Comparison of ENCODE assay signal across 8 cellular contexts in genomic region chr15:93087825-93088199, GRCh38. TPM values are rescaled to one million over a fixed set of nuclear protein-coding genes. Genes with fewer than 3 reads are reported as not detected.
A peak's percentile ranks its signal among the peaks of the same experiment; 100 is the strongest.
DNase-seq lines count a peak whose midpoint lies in the region; ATAC-seq, FAIRE-seq and TF ChIP-seq lines count a peak whose summit lies in the region.

No MANE protein-coding gene starts in this region.

- H3K36me3 Mint-ChIP-seq in Calu3 (ENCODE audit: insufficient read depth, unreplicated experiment) = no peaks in the 10 kb centered on the region
- peaks cover 0 to 3% (median 0%) of the 10 kb centered on the region in 3 donors for H3K36me3 Mint-ChIP-seq in immature natural killer cell

- H3K4me1 Mint-ChIP-seq in Calu3 (ENCODE audit: low read depth, unreplicated experiment) = peaks cover 16% of the 10 kb centered on the region
- H3K4me1 Mint-ChIP-seq in immature natural killer cell = peaks cover 11 to 19% of the 10 kb centered on the region in 2 donors

- H3K36me3 ChIP-seq in breast epithelium (no peaks in the 10 kb centered on the region), spleen (no peaks in the 10 kb centered on the region)

- peak overlapping the region; percentile 62 for H3K4me3 Mint-ChIP-seq in Calu3 (ENCODE audit: low read depth, unreplicated experiment)
- H3K4me3 Mint-ChIP-seq in immature natural killer cell = peak overlapping the region; percentile 82 to 94 (median 84)

- no peak for TF ChIP-seq POLR2A in breast epithelium (IDR thresholded peaks at IDR 0.05)
- no peak for TF ChIP-seq POLR2A in spleen (IDR thresholded peaks at IDR 0.05)

- H3K27me3 ChIP-seq in breast epithelium (peaks cover 0 to 8% of the 10 kb centered on the region in 2 donors), spleen (replicated peaks in 1 of 7) (peaks cover 0 to 90% (median 68%) of the 10 kb centered on the region in 7 donors)

- intact Hi-C loops in Calu3 (cut with micrococcal nuclease; ENCODE audit: unreplicated experiment) (loop anchor here (1.0 to 10.0 kb wide), 6 partner anchors 89 to 1032 kb away; no protein-coding TSS in a partner anchor), breast epithelium (cut with DNase I; ENCODE audit: low total_unique reads) (no loop called here), spleen (cut with DNase I; ENCODE audit: low total_unique reads) (no loop called here)

- H3K27ac Mint-ChIP-seq in Calu3 (ENCODE audit: unreplicated experiment) = no peak overlapping the region
- H3K27ac Mint-ChIP-seq in immature natural killer cell = no peak overlapping the region

- TF ChIP-seq CTCF in Calu3 (IDR thresholded peaks at IDR 0.05; ENCODE audit: unreplicated experiment) (peak; percentile 83), breast epithelium (IDR thresholded peaks at IDR 0.05) (peak; percentile 79 to 84 (median 81)), spleen (IDR thresholded peaks at IDR 0.05 in 8 of 11, conservative IDR thresholded peaks at IDR 0.05 in 3 of 11) (peak; percentile 66 to 89 (median 81))

- CTCF ChIA-PET in Calu3 (lab: Charles Lee) = interaction anchor here (0.6 to 2.4 kb wide), 20 partner anchors 11 to 1032 kb away, joined by 3 to 55 read pairs (median 4); no protein-coding TSS in a partner anchor

- H3K27ac ChIP-seq in breast epithelium (peak overlapping the region; percentile 48 to 53), spleen (no peak overlapping the region)

- WGBS in spleen, 5 donors = 1 to 3% (median 2%) methylated on average over 14 of the region's 14 CpGs

- DNase-seq in Calu3 = peak; percentile 78
- peak; percentile 33 for DNase-seq in NCI-H1417 treated with DMSO at 0.1 percent for 48 hours (lab: John Stamatoyannopoulos, UW)
- DNase-seq in UCSD-AML1 (lab: John Stamatoyannopoulos, UW; ENCODE audit: unreplicated experiment) = peak; percentile 56
- DNase-seq in breast epithelium (ENCODE audit: low spot score in 2 of 2) = peak in 1 of 2 donors; percentile 66
- DNase-seq in immature natural killer cell = peak; percentile 70 to 76 (median 71)
- peak; percentile 82 for DNase-seq in spleen
- DNase-seq in RCC 7860 (ENCODE audit: low spot score) = no peak

- FAIRE-seq in RCC 7860 (lab: Jason Lieb, UNC) = no peak

- peak; percentile 53 for ATAC-seq in GM21825 (IDR thresholded peaks at IDR 0.05; ENCODE audit: unreplicated experiment)

- H3K9me3 Mint-ChIP-seq in Calu3 (ENCODE audit: low read depth, unreplicated experiment) = no peaks in the 10 kb centered on the region
- H3K9me3 Mint-ChIP-seq in immature natural killer cell = peaks cover 0 to 2% (median 0%) of the 10 kb centered on the region in 6 donors

- H3K4me3 ChIP-seq in breast epithelium (peak overlapping the region; percentile 62 to 74 (median 65)), spleen (peak overlapping the region in 7 of 8 donors; percentile 37 to 70 (median 44))

- H3K9me3 ChIP-seq in breast epithelium = no peaks in the 10 kb centered on the region
- no peaks in the 10 kb centered on the region for H3K9me3 ChIP-seq in spleen

- H3K4me1 ChIP-seq in breast epithelium (no peaks in the 10 kb centered on the region), spleen (peaks cover 4 to 28% (median 24%) of the 10 kb centered on the region in 6 donors)

- BruUV-seq in Calu3 (replicated peaks; lab: Mats Ljungman, UMichigan) = no TSS peak

- H3K27me3 Mint-ChIP-seq in Calu3 (ENCODE audit: unreplicated experiment) (peaks cover 81% of the 10 kb centered on the region), immature natural killer cell (ENCODE audit: low read depth in 3 of 3) (peaks cover 22 to 40% (median 34%) of the 10 kb centered on the region in 3 donors)

RNA-seq across cellular contexts. Expression of gene RGMA, which starts 1.2 kb away (rescaled TPM):
- total RNA-seq in Calu3 (2022) (0.73 and 0.78 TPM in 2 replicates), breast epithelium (10 to 100 TPM in 2 of 3 donors, 1 to 10 TPM in 1; 9.7 to 17.7 (median 14.4) TPM), spleen (1 to 10 TPM in 5 of 7 donors, under 1 TPM in 2; 0.37 to 3.1 (median 1.1) TPM)
- polyA plus RNA-seq in immature natural killer cell (not detected), spleen (1 to 10 TPM in 2 of 3 donors, under 1 TPM in 1; 0.59 to 2.6 (median 2.0) TPM)

Comparison
In these comparisons a context has a peak if more than half of its experiments do, and no peak if none do; other contexts are left out.
1. H3K27ac ChIP-seq: peak in breast epithelium (2 of 2); none in spleen (0 of 8).
2. Peak in every context shown above with its lines, with median percentiles within 50 percentile points of each other: CTCF ChIP-seq.